In genomic region chr9:22008662-22009562, GRCh38 we compare ENCODE assay signal across 9 cellular contexts. TPM values are rescaled to one million over a fixed set of nuclear protein-coding genes. Genes with fewer than 3 reads are reported as not detected.
DNase-seq lines count a peak whose midpoint lies in the region; ATAC-seq lines count a peak whose summit lies in the region.
"Had no signal": no experiment of that assay in that cellular context is flagged by ENCODE, and none has a peak within 500 bp of the region (broad histone marks: within the 10 kb centered on the region; RNA-seq: fewer than 3 reads in every experiment).

CDKN2B (minus strand) TSS chr9:22009305; CDS start chr9:22008953, 352 bp downstream.

- H3K9me3 ChIP-seq in mononuclear cell (ENCODE audit: low read depth, low read length), result no peaks in the 10 kb centered on the region

- H3K4me3 ChIP-seq in mononuclear cell (ENCODE audit: low read length), result peak within 1 kb of the TSS; percentile 47
- H3K4me3 ChIP-seq: K562 had no signal

- peaks cover 84% of the 10 kb centered on the region for H3K27me3 ChIP-seq in mononuclear cell (ENCODE audit: insufficient read depth, low read length)

- H3K4me1 ChIP-seq in mononuclear cell (ENCODE audit: insufficient read depth, low read length), result peaks cover 27% of the 10 kb centered on the region

- H3K27ac ChIP-seq in epithelial cell of prostate, result peak within 1 kb of the TSS; percentile 89

- ATAC-seq in GM19043 (IDR thresholded peaks at IDR 0.05; ENCODE audit: low read depth, unreplicated experiment), result peak; percentile 87
- peak; percentile 90 for ATAC-seq in HG03280 (IDR thresholded peaks at IDR 0.05; ENCODE audit: unreplicated experiment)
- ATAC-seq: K562 had no signal

- DNase-seq in Ammon's horn (ENCODE audit: low spot score) (peak; percentile 95), NCI-H526 (lab: John Stamatoyannopoulos, UW) (peak; percentile 94 to 99), activated T-cell treated with anti-CD3 and anti-CD28 coated beads for 1 hour (ENCODE audit: low read depth) (peak; percentile 53), epithelial cell of prostate (ENCODE audit: low read depth, low spot score) (peak; percentile 79)
- peak; percentile 77 for DNase-seq in stimulated activated naive CD4-positive, alpha-beta T cell treated with Interleukin-2 at 50 U/mL for 16 hours (lab: John Stamatoyannopoulos, UW)

RNA-seq across cellular contexts. Expression of gene CDKN2B, which starts in this region (rescaled TPM):
- total RNA-seq in mononuclear cell, result 0.63 TPM
- total RNA-seq: K562 had no signal

Comparison
In these comparisons a context has a peak if more than half of its experiments do, and no peak if none do; other contexts are left out.
1. Peak in every context shown above with its lines: DNase-seq, ATAC-seq, H3K4me3 ChIP-seq and H3K27ac ChIP-seq.